Comparison of ENCODE assay signal across 1 cellular context in the genomic region with DNA sequence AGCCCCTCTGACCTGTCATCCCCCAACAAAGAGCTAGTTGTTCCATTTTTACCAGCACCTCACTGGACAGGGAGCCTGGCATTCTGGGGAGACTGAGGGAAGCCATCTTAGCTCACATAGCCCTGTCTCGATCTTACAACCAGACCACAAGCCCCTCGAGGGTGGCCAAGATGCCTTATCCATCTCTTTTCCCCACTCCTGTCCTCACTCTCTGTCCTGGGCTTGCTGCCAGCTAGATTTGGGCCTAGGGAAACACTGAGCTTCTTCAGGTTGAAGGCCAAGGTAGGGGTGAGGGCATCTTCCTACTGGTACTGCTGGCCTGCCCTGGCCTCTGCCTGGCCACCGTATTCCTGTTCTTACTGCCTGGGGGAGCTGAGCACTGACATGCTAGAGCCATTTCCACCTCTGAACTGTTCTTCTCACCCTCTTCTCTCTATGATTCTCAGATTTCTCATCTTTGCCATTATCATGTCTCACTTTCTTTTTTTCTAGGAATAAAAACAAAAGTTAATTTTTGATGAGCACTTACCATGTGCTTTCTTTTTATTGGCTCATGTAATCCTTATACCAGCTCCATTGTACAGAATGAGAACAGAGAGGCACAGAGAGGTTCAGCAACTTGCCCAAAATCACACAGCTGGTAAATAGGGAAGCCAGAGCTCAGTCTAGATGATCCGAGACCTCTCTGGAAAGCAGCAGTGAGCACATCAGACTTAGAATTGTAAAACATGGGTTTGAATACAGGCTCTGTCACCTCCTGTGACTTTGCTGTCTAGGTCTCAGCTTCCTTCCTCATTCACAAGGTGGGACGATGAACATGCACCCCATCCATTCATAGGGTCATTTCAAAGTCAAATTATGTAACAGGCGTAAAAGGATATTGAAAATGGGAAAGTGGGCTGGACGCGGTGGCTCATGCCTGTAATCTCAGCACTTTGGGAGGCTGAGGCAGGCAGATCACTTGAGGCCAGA.
TF ChIP-seq lines count a peak whose summit lies in the region.

No MANE protein-coding gene starts in this region.

TF ChIP-seq in endothelial cell of umbilical vein, 7 proteins besides CTCF, POLR2A, EP300 and RAD21:
- TF ChIP-seq MYC (IDR thresholded peaks at IDR 0.05; ENCODE audit: low read depth, low read length) (no peak), GATA2 (IDR thresholded peaks at IDR 0.05; ENCODE audit: insufficient read depth, insufficient read length, low read depth, low read length) (no peak), POLR2AphosphoS5 (IDR thresholded peaks at IDR 0.05; ENCODE audit: insufficient read depth, low read depth, low read length) (no peak), JUN (IDR thresholded peaks at IDR 0.05; ENCODE audit: borderline replicate concordance, insufficient read depth, insufficient read length, low read depth) (no peak), EZH2 (IDR thresholded peaks at IDR 0.05; ENCODE audit: borderline replicate concordance, low read depth, low read length, severe bottlenecking) (no peak), FOS (IDR thresholded peaks at IDR 0.05; ENCODE audit: borderline replicate concordance, insufficient read depth, low read length) (no peak)
- TF ChIP-seq, protein P1, sequence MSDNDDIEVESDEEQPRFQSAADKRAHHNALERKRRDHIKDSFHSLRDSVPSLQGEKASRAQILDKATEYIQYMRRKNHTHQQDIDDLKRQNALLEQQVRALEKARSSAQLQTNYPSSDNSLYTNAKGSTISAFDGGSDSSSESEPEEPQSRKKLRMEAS (IDR thresholded peaks at IDR 0.05; ENCODE audit: insufficient read depth, insufficient read length), result no peak
TF ChIP-seq in endothelial cell of umbilical vein: peak in this region for 0.
